In the genomic region with DNA sequence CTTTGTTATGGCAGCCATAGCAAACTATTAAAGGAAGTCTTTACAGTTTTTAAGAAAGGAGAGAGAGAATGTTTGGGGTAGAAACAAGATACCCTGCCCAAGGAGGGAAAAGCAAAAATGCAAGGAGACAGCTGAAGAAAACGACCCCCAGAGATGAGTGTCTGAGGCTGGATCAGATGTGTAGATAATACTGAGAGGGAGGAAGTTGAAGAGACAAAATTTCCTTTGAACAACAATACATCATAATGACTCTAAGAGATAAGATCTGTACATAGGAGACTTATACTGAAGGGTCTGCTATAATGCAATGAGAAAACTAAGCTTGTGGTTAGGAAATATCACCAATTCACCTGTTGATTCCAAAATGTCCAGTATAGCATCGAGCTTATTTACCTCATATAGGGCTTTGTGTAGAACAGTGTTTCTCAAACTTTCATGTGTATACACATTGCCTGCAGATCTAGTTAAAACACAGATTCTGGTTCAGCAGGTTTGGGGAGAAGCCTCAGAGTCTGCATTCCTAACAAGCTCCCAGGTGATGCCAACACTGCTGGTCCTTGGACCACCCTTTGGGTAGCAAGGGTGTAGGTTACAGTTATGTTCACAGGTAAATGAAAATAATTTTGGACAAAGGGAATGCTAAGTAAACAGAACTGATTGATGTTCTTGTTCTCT, we compare ENCODE assay signal across 18 cellular contexts. TPM values are rescaled to one million over a fixed set of nuclear protein-coding genes. Genes with fewer than 3 reads are reported as not detected.
DNase-seq lines count a peak whose midpoint lies in the region; ATAC-seq and TF ChIP-seq lines count a peak whose summit lies in the region.
"Had no signal": no experiment of that assay in that cellular context is flagged by ENCODE, and none has a peak within 500 bp of the region (broad histone marks: within the 10 kb centered on the region; RNA-seq: fewer than 3 reads in every experiment).

No MANE protein-coding gene starts in this region.

- TF ChIP-seq POLR2A in prostate gland (IDR thresholded peaks at IDR 0.05) (no peak), ovary (IDR thresholded peaks at IDR 0.05) (no peak)

- intact Hi-C loops in PC-3 (cut with micrococcal nuclease), result no loop called here
- intact Hi-C loops in prostate gland (cut with DNase I), result no loop called here
- intact Hi-C loops in ovary (cut with DNase I), result loop anchor here in 2 of 4 donors (10.0 kb wide), 3 partner anchors 101 to 711 kb away; a partner anchor contains a TSS

- H3K4me2 ChIP-seq in PC-3 (ENCODE audit: low read length), result no peak overlapping the region
- H3K4me2 ChIP-seq: GM23338 had no signal

- H3K4me3 ChIP-seq in HL-60 (replicated peaks; ENCODE audit: insufficient read depth, low read length), result no peak overlapping the region
- H3K4me3 ChIP-seq in PC-3 (ENCODE audit: low read length), result no peak overlapping the region
- no peak overlapping the region for H3K4me3 ChIP-seq in prostate gland
- H3K4me3 ChIP-seq in ovary, result no peak overlapping the region
- H3K4me3 ChIP-seq: GM23338, SJCRH30 had no signal

- H3K27me3 ChIP-seq in HL-60 (ENCODE audit: insufficient read depth, poor library complexity, severe bottlenecking), result no peaks in the 10 kb centered on the region
- peaks cover 15% of the 10 kb centered on the region; the same call in 1 of the 2 replicates for H3K27me3 ChIP-seq in PC-3 (ENCODE audit: low read length)
- no peaks in the 10 kb centered on the region for H3K27me3 ChIP-seq in prostate gland (replicated peaks; ENCODE audit: insufficient read depth)
- no peaks in the 10 kb centered on the region for H3K27me3 ChIP-seq in ovary
- H3K27me3 ChIP-seq: SJCRH30 had no signal

- H3K27ac ChIP-seq in HL-60 (replicated peaks) (peak overlapping the region; percentile 72), PC-3 (ENCODE audit: low read length) (no peak overlapping the region), prostate gland (peak overlapping the region in 1 of 2 donors; percentile 17), ovary (no peak overlapping the region)
- H3K27ac ChIP-seq: SJCRH30 had no signal

- CTCF ChIA-PET in PC-3 (lab: Charles Lee), result no interaction called here

- no peaks in the 10 kb centered on the region for H3K36me3 ChIP-seq in PC-3 (ENCODE audit: low read depth, low read length)
- H3K36me3 ChIP-seq in prostate gland, result no peaks in the 10 kb centered on the region
- no peaks in the 10 kb centered on the region for H3K36me3 ChIP-seq in ovary
- H3K36me3 ChIP-seq: SJCRH30 had no signal

- H3K4me1 ChIP-seq in PC-3 (ENCODE audit: insufficient read depth, low read length) (peaks cover 6% of the 10 kb centered on the region; the same call in 1 of the 2 replicates), prostate gland (replicated peaks) (no peaks in the 10 kb centered on the region), ovary (ENCODE audit: insufficient read depth) (no peaks in the 10 kb centered on the region)
- H3K4me1 ChIP-seq: SJCRH30 had no signal

- POLR2A ChIA-PET in PC-3 (lab: Charles Lee; ENCODE audit: unreplicated experiment), result no interaction called here

- H4K20me1 ChIP-seq in PC-3 (ENCODE audit: low read length), result no peaks in the 10 kb centered on the region

- no peak overlapping the region for H3K9ac ChIP-seq in PC-3 (ENCODE audit: low read length)

- no peaks in the 10 kb centered on the region for H3K79me2 ChIP-seq in PC-3 (ENCODE audit: low read length)

- WGBS in prostate gland, result 13% methylated on average over 2 of the region's 2 CpGs
- 47 to 49% (median 48%) methylated on average over 2 of the region's 2 CpGs for WGBS in ovary, 3 donors

- ATAC-seq in PC-3, result no peak
- ATAC-seq: GM23338 had no signal

- TF ChIP-seq CTCF in HL-60 (IDR thresholded peaks at IDR 0.05; ENCODE audit: insufficient read depth, low read length), result no peak
- TF ChIP-seq CTCF in PC-3 (conservative IDR thresholded peaks at IDR 0.05; ENCODE audit: low read depth, low read length), result no peak
- TF ChIP-seq CTCF in prostate gland (IDR thresholded peaks at IDR 0.05), result no peak
- no peak for TF ChIP-seq CTCF in ovary (IDR thresholded peaks at IDR 0.05)

- no peaks in the 10 kb centered on the region for H3K9me3 ChIP-seq in PC-3 (ENCODE audit: low read length)
- no peaks in the 10 kb centered on the region for H3K9me3 ChIP-seq in prostate gland
- H3K9me3 ChIP-seq in ovary, result no peaks in the 10 kb centered on the region
- H3K9me3 ChIP-seq: Caco-2, SJCRH30 had no signal

- peak; percentile 9 for DNase-seq in NCI-H510A treated with DMSO at 0.1 percent for 48 hours (lab: John Stamatoyannopoulos, UW)
- no peak for DNase-seq in NCI-H510A (lab: John Stamatoyannopoulos, UW)
- no peak for DNase-seq in HL-60 (ENCODE audit: low read depth in 1 of 2, low spot score in 1 of 2)
- DNase-seq in PC-3, result peak; percentile 35
- DNase-seq in prostate gland (ENCODE audit: low spot score), result peak; percentile 49
- DNase-seq in ovary, result no peak
- no peak for DNase-seq in NCI-H2196 treated with DMSO at 0.1 percent for 48 hours (lab: John Stamatoyannopoulos, UW; ENCODE audit: unreplicated experiment)
- no peak for DNase-seq in HuH-7.5 (ENCODE audit: low spot score)
- DNase-seq: C1 segment of cervical spinal cord, DMS79, GDM1, NCI-H146, NCI-H2081 treated with DMSO at 0.1 percent for 48 hours, NCI-H446, RPMI8226, SJCRH30 had no signal

- no peak for TF ChIP-seq EP300 in ovary (IDR thresholded peaks at IDR 0.05)

- no peak overlapping the region for H2AFZ ChIP-seq in PC-3 (ENCODE audit: low read length)
- H2AFZ ChIP-seq: GM23338 had no signal

- BruUV-seq in PC-3 (replicated peaks; lab: Mats Ljungman, UMichigan), result no TSS peak

- no peaks in the 10 kb centered on the region for H3F3A ChIP-seq in PC-3 (ENCODE audit: low read length, unreplicated experiment)

- no peaks in the 10 kb centered on the region for H3K9me2 ChIP-seq in PC-3 (replicated peaks; ENCODE audit: low read length)

RNA-seq across cellular contexts. Expression of a gene that starts 5.8 kb away (rescaled TPM):
- total RNA-seq in PC-3 (2014; rRNA removed) (25.0 and 26.1 TPM in 2 replicates), prostate gland (10 to 100 TPM; 13.6 to 21.9 TPM), ovary (10 to 100 TPM in 3 of 7 donors, 1 to 10 TPM in 4; 6.7 to 12.0 (median 8.4) TPM)
- polyA plus RNA-seq in ovary, result 1 to 10 TPM; 7.1 to 8.4 TPM

Comparison
In these comparisons a context has a peak if more than half of its experiments do, and no peak if none do; other contexts are left out.
1. DNase-seq: peak in NCI-H510A treated with DMSO at 0.1 percent for 48 hours (single experiment), PC-3 (single experiment) and prostate gland (single experiment); none in NCI-H510A (single experiment), HL-60 (0 of 2), ovary (0 of 5), NCI-H2196 treated with DMSO at 0.1 percent for 48 hours (single experiment) and HuH-7.5 (single experiment).